1 cellular context compared by ENCODE assay signal in genomic region chr1:17013598-17014320, GRCh38.
TF ChIP-seq lines count a peak whose summit lies in the region.

No MANE protein-coding gene starts in this region.

TF ChIP-seq in H1, 55 proteins besides CTCF, POLR2A, EP300 and RAD21 (continued from another document):
- TF ChIP-seq USF2 (IDR thresholded peaks at IDR 0.05; ENCODE audit: low read length) (no peak), BACH1 (IDR thresholded peaks at IDR 0.05; ENCODE audit: low read length) (no peak)
TF ChIP-seq in H1: peak in this region for 0.
